ENCODE assay signal across 1 cellular context in the genomic region with DNA sequence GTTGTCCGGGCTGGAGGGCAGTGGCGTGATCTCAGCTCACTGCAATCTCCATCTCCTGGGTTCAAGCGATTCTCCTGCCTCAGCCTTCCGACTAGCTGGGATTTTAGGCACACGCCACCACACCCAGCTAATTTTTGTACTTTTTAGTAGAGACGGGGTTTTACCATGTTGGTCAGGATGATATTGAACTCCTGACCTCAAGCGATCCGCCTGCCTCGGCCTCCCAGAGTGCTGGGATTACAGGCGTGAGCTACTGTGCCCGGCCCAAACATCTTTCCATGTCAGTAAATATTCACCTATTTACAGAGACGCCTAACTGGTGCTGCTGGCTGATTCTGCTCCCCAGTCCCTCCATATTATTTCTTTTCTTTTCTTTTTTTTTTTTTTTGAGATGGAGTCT. TPM values are rescaled to one million over a fixed set of nuclear protein-coding genes. Genes with fewer than 3 reads are reported as not detected.
"Had no signal": no experiment of that assay in that cellular context is flagged by ENCODE, and none has a peak within 500 bp of the region (broad histone marks: within the 10 kb centered on the region; RNA-seq: fewer than 3 reads in every experiment).

No MANE protein-coding gene starts in this region.

RNA-seq across cellular contexts. Expression of a gene that starts 6.7 kb away (rescaled TPM):
- polyA plus RNA-seq: naive thymus-derived CD4-positive, alpha-beta T cell had no signal
